8 cellular contexts compared by ENCODE assay signal in the genomic region with DNA sequence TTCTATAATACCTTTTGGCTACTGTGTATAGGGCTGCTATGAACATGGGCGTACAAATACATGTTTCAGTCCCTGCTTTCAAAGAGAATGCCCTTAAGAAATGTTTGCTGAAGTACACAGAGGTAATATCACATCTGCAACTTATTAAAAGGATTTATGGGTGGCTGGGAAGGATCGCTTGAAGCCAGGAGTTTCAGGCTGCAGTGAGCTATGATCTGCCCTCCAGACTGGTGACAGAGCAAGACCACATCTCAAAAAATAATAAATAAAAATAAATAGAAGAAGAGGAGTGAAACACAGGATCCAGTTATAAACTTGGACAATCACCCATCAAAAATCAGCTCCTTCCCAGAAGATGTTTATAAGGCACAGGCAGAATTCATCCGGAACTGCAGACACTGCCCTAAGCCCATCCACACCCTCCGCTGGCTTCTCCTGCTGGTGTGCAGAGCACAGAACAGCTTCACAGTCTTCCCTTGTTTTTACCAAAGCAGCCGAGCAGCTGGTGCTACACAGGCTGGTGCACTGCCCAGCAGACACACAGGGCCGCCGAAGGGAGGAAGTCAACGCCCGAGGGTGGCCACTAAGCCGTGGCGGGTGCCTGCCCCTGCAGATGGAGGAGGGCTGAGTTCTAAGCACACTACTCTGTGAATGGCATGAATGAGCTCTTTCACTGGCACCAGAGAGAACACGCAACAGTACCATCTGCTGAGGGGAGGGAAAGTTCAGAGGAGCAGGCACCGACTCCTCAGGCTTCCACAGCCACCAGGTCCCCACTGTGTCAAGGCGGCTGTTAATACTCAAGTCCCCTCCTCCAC. TPM values are rescaled to one million over a fixed set of nuclear protein-coding genes. Genes with fewer than 3 reads are reported as not detected.
DNase-seq lines count a peak whose midpoint lies in the region; ATAC-seq, FAIRE-seq and TF ChIP-seq lines count a peak whose summit lies in the region.
"Had no signal": no experiment of that assay in that cellular context is flagged by ENCODE, and none has a peak within 500 bp of the region (broad histone marks: within the 10 kb centered on the region; RNA-seq: fewer than 3 reads in every experiment).

No MANE protein-coding gene starts in this region.

- no peak overlapping the region for H3K4me3 ChIP-seq in mammary epithelial cell (replicated peaks in 1 of 3; ENCODE audit: insufficient read depth in 1 of 3, low read depth in 2 of 3, low read length in 3 of 3)
- H3K4me3 ChIP-seq in mesodermal cell (ENCODE audit: extremely low read depth, insufficient read depth, low read length, poor library complexity, severe bottlenecking), result no peak overlapping the region

- H3K4me2 ChIP-seq in mammary epithelial cell (ENCODE audit: insufficient read depth, low read depth, low read length), result peak overlapping the region; percentile 11

- BruUV-seq in mammary epithelial cell (replicated peaks; lab: Mats Ljungman, UMichigan), result no TSS peak

- CTCF ChIA-PET in mammary epithelial cell (lab: Charles Lee; ENCODE audit: low non-redundant PET), result interaction anchor here (0.5 kb wide), 1 partner anchor 9 kb away, joined by 4 read pairs; no protein-coding TSS in a partner anchor

- TF ChIP-seq CTCF in mammary epithelial cell (conservative IDR thresholded peaks at IDR 0.05 in 1 of 2, IDR thresholded peaks at IDR 0.05 in 1 of 2; ENCODE audit: extremely low read depth in 1 of 2, insufficient read depth in 1 of 2, low read depth in 1 of 2, low read length in 2 of 2), result no peak

- H3K79me2 ChIP-seq in mammary epithelial cell (ENCODE audit: insufficient read depth, low read length), result peaks cover 97% of the 10 kb centered on the region

- H3K4me1 ChIP-seq in mammary epithelial cell (ENCODE audit: insufficient read depth, low read length) (peaks cover 51% of the 10 kb centered on the region), mesodermal cell (ENCODE audit: control insufficient read depth, insufficient read depth, low read length, poor library complexity, severe bottlenecking) (peaks cover 36% of the 10 kb centered on the region)

- H3K36me3 ChIP-seq in mammary epithelial cell (ENCODE audit: insufficient read depth, low read length) (peaks cover 2% of the 10 kb centered on the region), mesodermal cell (ENCODE audit: control insufficient read depth, insufficient read depth, low read length) (peaks cover under 1% of the 10 kb centered on the region)

- no peaks in the 10 kb centered on the region for H3K27me3 ChIP-seq in mammary epithelial cell (ENCODE audit: insufficient read depth, low read length)

- no peak overlapping the region for H3K9ac ChIP-seq in mammary epithelial cell (ENCODE audit: insufficient read depth, low read length)

- WGBS in mammary epithelial cell (ENCODE audit: low coverage, missing lambda C conversion rate), result 56% methylated on average over 5 of the region's 14 CpGs
- 93 to 94% methylated on average over 9 to 10 of the region's 14 CpGs for WGBS in mesodermal cell (ENCODE audit: insufficient coverage in 2 of 2), 2 experiments

- in situ Hi-C loops in mammary epithelial cell (cut with MboI; ENCODE audit: low sequenced_read_pairs in 2 of 2), result no loop called here

- H3K9me3 ChIP-seq in mammary epithelial cell (replicated peaks; ENCODE audit: insufficient read depth, low read length), result no peaks in the 10 kb centered on the region
- H3K9me3 ChIP-seq in mesodermal cell (ENCODE audit: control insufficient read depth, low read length), result no peaks in the 10 kb centered on the region

- ATAC-seq in HG03159 (IDR thresholded peaks at IDR 0.05; ENCODE audit: unreplicated experiment), result no peak

- dilution Hi-C loops in mammary epithelial cell (cut with HindIII; ENCODE audit: low sequenced_read_pairs), result no loop called here

- H4K20me1 ChIP-seq in mammary epithelial cell (ENCODE audit: insufficient read depth, low read length), result peaks cover 38% of the 10 kb centered on the region

- H3K27ac ChIP-seq in mammary epithelial cell (ENCODE audit: insufficient read depth, low read depth, low read length), result no peak overlapping the region
- peak overlapping the region; percentile 57 for H3K27ac ChIP-seq in mesodermal cell (ENCODE audit: low read depth, low read length, severe bottlenecking)

- intact Hi-C loops in mammary epithelial cell (cut with micrococcal nuclease), result no loop called here

- DNase-seq in GM18507 (ENCODE audit: extremely low spot score, insufficient read length, low read depth), result no peak
- DNase-seq in NCI-H524 treated with DMSO at 0.1 percent for 48 hours (lab: John Stamatoyannopoulos, UW), result peak; percentile 97
- DNase-seq in mammary epithelial cell, result peak; percentile 71
- no peak for DNase-seq in glomerular visceral epithelial cell (ENCODE audit: extremely low spot score)
- DNase-seq in NCI-H1930 (lab: John Stamatoyannopoulos, UW), result no peak

- peak; percentile 75 for FAIRE-seq in GM18507 (lab: Jason Lieb, UNC)
- FAIRE-seq: islet of Langerhans had no signal

- no peak overlapping the region for H2AFZ ChIP-seq in mammary epithelial cell (ENCODE audit: low read depth, low read length)

RNA-seq across cellular contexts. Expression of gene BRD4, which starts 44.0 kb away (rescaled TPM):
- 100 to 1,000 TPM in 1 of 2 donors, 10 to 100 TPM in 1; 22.2 to 113 TPM for total RNA-seq in mammary epithelial cell
- polyA plus RNA-seq in mammary epithelial cell, result 9.9 TPM
- 166 TPM for polyA minus RNA-seq in mammary epithelial cell
- 66.2 TPM for polyA plus RNA-seq in mesodermal cell (2013, experiment 1 of 2)
- 63.1 TPM for polyA plus RNA-seq in mesodermal cell (2013, experiment 2 of 2)

RNA-seq across cellular contexts. Expression of gene EPHX3, which starts 56.1 kb away (rescaled TPM):
- total RNA-seq in mammary epithelial cell, result under 1 TPM; 0.17 to 0.47 TPM
- 0.06 TPM for polyA plus RNA-seq in mammary epithelial cell
- polyA minus RNA-seq in mammary epithelial cell, result not detected
- polyA plus RNA-seq in mesodermal cell (2013, experiment 1 of 2), result 1.00 TPM
- polyA plus RNA-seq in mesodermal cell (2013, experiment 2 of 2), result 0.46 TPM

Comparison
In these comparisons a context has a peak if more than half of its experiments do, and no peak if none do; other contexts are left out.
1. DNase-seq: peak in NCI-H524 treated with DMSO at 0.1 percent for 48 hours (single experiment) and mammary epithelial cell (single experiment); none in GM18507 (single experiment), glomerular visceral epithelial cell (single experiment) and NCI-H1930 (0 of 2).